ENCODE assay signal across 9 cellular contexts in the genomic region with DNA sequence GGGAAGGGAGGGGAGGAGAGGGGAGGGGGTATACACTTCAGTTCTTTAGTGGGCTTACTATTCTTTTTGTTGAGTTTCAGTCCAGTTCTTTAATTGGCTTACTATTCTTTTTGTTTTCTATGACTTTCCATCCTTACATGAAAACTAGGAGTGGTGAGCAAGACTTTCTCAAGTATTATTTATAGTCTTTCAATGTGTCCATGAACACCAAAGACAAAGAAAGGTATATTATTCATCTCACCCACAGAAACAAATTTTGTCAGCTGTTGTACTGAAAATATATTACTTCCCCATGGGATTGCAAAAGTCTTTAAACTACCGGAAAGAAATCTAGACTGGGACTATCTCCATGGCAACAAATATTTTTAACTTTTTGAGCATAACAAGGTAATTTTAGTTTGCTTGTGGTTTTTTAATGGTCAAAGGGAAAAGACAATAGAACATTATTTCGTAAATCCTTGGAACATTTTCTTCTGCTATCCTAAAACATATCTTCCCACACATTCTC. TPM values are rescaled to one million over a fixed set of nuclear protein-coding genes. Genes with fewer than 3 reads are reported as not detected.
DNase-seq lines count a peak whose midpoint lies in the region; ATAC-seq and TF ChIP-seq lines count a peak whose summit lies in the region.
"Had no signal": no experiment of that assay in that cellular context is flagged by ENCODE, and none has a peak within 500 bp of the region (broad histone marks: within the 10 kb centered on the region; RNA-seq: fewer than 3 reads in every experiment).

No MANE protein-coding gene starts in this region.

- H3K36me3 ChIP-seq in psoas muscle (ENCODE audit: insufficient read depth in 1 of 2, low read depth in 1 of 2): peaks cover 0 to 61% of the 10 kb centered on the region in 2 donors

- H3K4me3 ChIP-seq in psoas muscle: no peak overlapping the region

- 40 to 47% (median 41%) methylated on average over 2 of the region's 2 CpGs for WGBS in psoas muscle, 3 donors

- ATAC-seq in psoas muscle: peak in 3 of 4 donors; percentile 36 to 53 (median 37)
- no peak for ATAC-seq in HG03342 (IDR thresholded peaks at IDR 0.05; ENCODE audit: unreplicated experiment)

- intact Hi-C loops in psoas muscle (cut with DNase I): no loop called here

- no peaks in the 10 kb centered on the region for H3K4me1 ChIP-seq in psoas muscle

- H3K27ac ChIP-seq in psoas muscle: peak overlapping the region; percentile 7

- no peak for TF ChIP-seq CTCF in psoas muscle (IDR thresholded peaks at IDR 0.05)

- no peaks in the 10 kb centered on the region for H3K27me3 ChIP-seq in psoas muscle (ENCODE audit: insufficient read depth in 3 of 3, low read length in 2 of 3)

- DNase-seq in GM03348 (ENCODE audit: low spot score) (peak; percentile 85), SIG-M5 (lab: John Stamatoyannopoulos, UW) (peak; percentile 88), fibroblast of peridontal ligament (ENCODE audit: extremely low read depth) (peak; percentile 91), psoas muscle (no peak), SHP77 (lab: John Stamatoyannopoulos, UW) (no peak), SHP77 treated with DMSO at 0.1 percent for 48 hours (lab: John Stamatoyannopoulos, UW) (no peak), HEK293T (ENCODE audit: extremely low spot score) (no peak)
- DNase-seq: NCI-H774 had no signal

- CTCF ChIA-PET in HEK293T (lab: Yijun Ruan, JAX): no interaction called here

- POLR2A ChIA-PET in HEK293T (lab: Yijun Ruan, JAX): interaction anchor here (2.5 kb wide), 1 partner anchor 17 kb away, joined by 11 read pairs; a partner anchor contains a TSS

- H3K9me3 ChIP-seq in psoas muscle: no peaks in the 10 kb centered on the region

TF ChIP-seq in HEK293T, 16 proteins besides CTCF, POLR2A, EP300 and RAD21:
- TF ChIP-seq HDGF (IDR thresholded peaks at IDR 0.05; ENCODE audit: borderline replicate concordance): no peak
- no peak for TF ChIP-seq CTBP1 (IDR thresholded peaks at IDR 0.05; ENCODE audit: borderline replicate concordance)
- no peak for TF ChIP-seq FOXK2 (IDR thresholded peaks at IDR 0.05)
- no peak for TF ChIP-seq TARDBP (IDR thresholded peaks at IDR 0.05)
- no peak for TF ChIP-seq FOXA1 (IDR thresholded peaks at IDR 0.05)
- TF ChIP-seq FOXM1 (IDR thresholded peaks at IDR 0.05; ENCODE audit: borderline replicate concordance): no peak
- TF ChIP-seq NFRKB (IDR thresholded peaks at IDR 0.05): no peak
- TF ChIP-seq, protein P1, sequence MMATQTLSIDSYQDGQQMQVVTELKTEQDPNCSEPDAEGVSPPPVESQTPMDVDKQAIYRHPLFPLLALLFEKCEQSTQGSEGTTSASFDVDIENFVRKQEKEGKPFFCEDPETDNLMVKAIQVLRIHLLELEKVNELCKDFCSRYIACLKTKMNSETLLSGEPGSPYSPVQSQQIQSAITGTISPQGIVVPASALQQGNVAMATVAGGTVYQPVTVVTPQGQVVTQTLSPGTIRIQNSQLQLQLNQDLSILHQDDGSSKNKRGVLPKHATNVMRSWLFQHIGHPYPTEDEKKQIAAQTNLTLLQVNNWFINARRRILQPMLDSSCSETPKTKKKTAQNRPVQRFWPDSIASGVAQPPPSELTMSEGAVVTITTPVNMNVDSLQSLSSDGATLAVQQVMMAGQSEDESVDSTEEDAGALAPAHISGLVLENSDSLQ (IDR thresholded peaks at IDR 0.05): no peak
- TF ChIP-seq BHLHE40 (IDR thresholded peaks at IDR 0.05; ENCODE audit: borderline replicate concordance): no peak
- no peak for TF ChIP-seq ARNT (IDR thresholded peaks at IDR 0.05)
- TF ChIP-seq L3MBTL2 (conservative IDR thresholded peaks at IDR 0.05): no peak
- no peak for TF ChIP-seq SP1 (IDR thresholded peaks at IDR 0.05)
- TF ChIP-seq LEF1 (IDR thresholded peaks at IDR 0.05; ENCODE audit: borderline replicate concordance): no peak

RNA-seq across cellular contexts. Expression of a gene that starts 17.6 kb away (rescaled TPM):
- total RNA-seq in psoas muscle: 10 to 100 TPM; 12.9 to 36.3 (median 16.1) TPM
- 10 to 100 TPM in 2 of 3 donors, 1 to 10 TPM in 1; 7.4 to 18.2 (median 15.4) TPM for polyA plus RNA-seq in psoas muscle

Comparison
In these comparisons a context has a peak if more than half of its experiments do, and no peak if none do; other contexts are left out.
1. DNase-seq: peak in GM03348 (single experiment), SIG-M5 (single experiment) and fibroblast of peridontal ligament (single experiment); none in psoas muscle (0 of 2), SHP77 (0 of 2), SHP77 treated with DMSO at 0.1 percent for 48 hours (single experiment) and HEK293T (single experiment).